15 cellular contexts compared by ENCODE assay signal in genomic region chr6:110541701-110542309, GRCh38.
DNase-seq lines count a peak whose midpoint lies in the region; ATAC-seq and TF ChIP-seq lines count a peak whose summit lies in the region.
"Had no signal": no experiment of that assay in that cellular context is flagged by ENCODE, and none has a peak within 500 bp of the region (broad histone marks: within the 10 kb centered on the region; RNA-seq: fewer than 3 reads in every experiment).

No MANE protein-coding gene starts in this region.

- no peak for TF ChIP-seq CTCF in cardiac muscle cell (IDR thresholded peaks at IDR 0.05; ENCODE audit: low read depth, low read length)

- no CpG with 5 or more reads among the region's 5 CpGs for WGBS in neuronal stem cell (ENCODE audit: extremely low coverage in 2 of 2, insufficient read length in 2 of 2, insufficient replicate concordance in 1 of 2), 2 donors

- no peak overlapping the region for H2BK5ac ChIP-seq in neuronal stem cell (ENCODE audit: low read length)

- peak overlapping the region; percentile 94 for H3K27ac ChIP-seq in cardiac muscle cell
- no peak overlapping the region for H3K27ac ChIP-seq in neuronal stem cell (replicated peaks; ENCODE audit: low read length)
- H3K27ac ChIP-seq: Peyer's patch had no signal

- peak overlapping the region; percentile 43 for H2BK120ac ChIP-seq in neuronal stem cell (ENCODE audit: low read depth, low read length)

- H3K4me3 ChIP-seq in cardiac muscle cell (no peak overlapping the region), neuronal stem cell (ENCODE audit: low read length in 2 of 2) (no peak overlapping the region)
- H3K4me3 ChIP-seq: Peyer's patch, prostate gland had no signal

- H2BK15ac ChIP-seq in neuronal stem cell (ENCODE audit: low read length): no peak overlapping the region

- ATAC-seq in stimulated activated naive CD8-positive, alpha-beta T cell treated with anti-CD3 and anti-CD28 coated beads, Interleukin-15, amount 100 ng/mL, for 72 hours: no peak
- no peak for ATAC-seq in GM21619 (IDR thresholded peaks at IDR 0.05; ENCODE audit: unreplicated experiment)
- ATAC-seq: activated T-helper 17 cell treated with anti-CD3 and anti-CD28 coated beads, Interleukin-2, amount 50 U/mL, for 72 hours had no signal

- H3K9me3 Mint-ChIP-seq in stimulated activated naive CD8-positive, alpha-beta T cell treated with anti-CD3 and anti-CD28 coated beads, Interleukin-15, amount 100 ng/mL, for 72 hours: peaks cover 14 to 17% of the 10 kb centered on the region in 2 donors

- H2BK12ac ChIP-seq in neuronal stem cell (ENCODE audit: low read length): no peak overlapping the region

- DNase-seq in EH (ENCODE audit: low read depth): peak; percentile 73
- DNase-seq in amygdala (lab: John Stamatoyannopoulos, UW): peak in 54 of 56 donors; percentile 20 to 91 (median 74)
- peak in 1 of 2 donors; percentile 20 for DNase-seq in cardiac muscle cell (ENCODE audit: low read depth in 1 of 2, low spot score in 1 of 2)
- DNase-seq in neuronal stem cell (ENCODE audit: low spot score): no peak
- no peak for DNase-seq in D341Med (ENCODE audit: low spot score)
- no peak for DNase-seq in MV-4-11 (lab: John Stamatoyannopoulos, UW)
- DNase-seq in stimulated activated naive CD8-positive, alpha-beta T cell treated with anti-CD3 and anti-CD28 coated beads, Interleukin-15, amount 100 ng/mL, for 72 hours: no peak
- DNase-seq: activated CD4-positive, alpha-beta memory T cell treated with anti-CD3 and anti-CD28 coated beads for 36 hours; NCI-H1105 treated with DMSO at 0.1 percent for 48 hours; NCI-H446 treated with DMSO at 0.1 percent for 48 hours; Peyer's patch; T-helper 2 cell had no signal

- no peak overlapping the region for H3K4me2 ChIP-seq in neuronal stem cell (ENCODE audit: insufficient read depth, low read length, poor library complexity, severe bottlenecking)

- H3K36me3 ChIP-seq in cardiac muscle cell: no peaks in the 10 kb centered on the region
- no peaks in the 10 kb centered on the region for H3K36me3 ChIP-seq in neuronal stem cell (replicated peaks in 1 of 2; ENCODE audit: control insufficient read depth in 2 of 2, insufficient read depth in 2 of 2, low read length in 2 of 2)
- H3K36me3 ChIP-seq: Peyer's patch, prostate gland had no signal

- no peak overlapping the region for H3K4ac ChIP-seq in neuronal stem cell (ENCODE audit: low read length)

- H3K9me3 ChIP-seq in cardiac muscle cell (ENCODE audit: low read depth) (no peaks in the 10 kb centered on the region), neuronal stem cell (replicated peaks in 1 of 2; ENCODE audit: control insufficient read depth in 2 of 2, insufficient read depth in 1 of 2, low read depth in 1 of 2, low read length in 2 of 2) (peaks cover 0 to 6% of the 10 kb centered on the region in 2 donors)
- H3K9me3 ChIP-seq: Peyer's patch, prostate gland had no signal

- H3K9ac ChIP-seq in neuronal stem cell (ENCODE audit: low read depth, low read length, poor library complexity): no peak overlapping the region

- no peak overlapping the region for H2AFZ ChIP-seq in neuronal stem cell (ENCODE audit: low read length)

- H3K27ac Mint-ChIP-seq in stimulated activated naive CD8-positive, alpha-beta T cell treated with anti-CD3 and anti-CD28 coated beads, Interleukin-15, amount 100 ng/mL, for 72 hours: no peak overlapping the region
- H3K27ac Mint-ChIP-seq: activated CD4-positive, alpha-beta memory T cell treated with anti-CD3 and anti-CD28 coated beads for 36 hours; activated T-helper 17 cell treated with anti-CD3 and anti-CD28 coated beads, Interleukin-2, amount 50 U/mL, for 72 hours had no signal

- peaks cover 30% of the 10 kb centered on the region for H3K27me3 Mint-ChIP-seq in stimulated activated naive CD8-positive, alpha-beta T cell treated with anti-CD3 and anti-CD28 coated beads, Interleukin-15, amount 100 ng/mL, for 72 hours

- no peaks in the 10 kb centered on the region for H3K27me3 ChIP-seq in cardiac muscle cell
- peaks cover 0 to 2% (median 0%) of the 10 kb centered on the region in 3 experiments for H3K27me3 ChIP-seq in neuronal stem cell (ENCODE audit: control insufficient read depth in 3 of 3, insufficient read depth in 3 of 3, low read depth in 1 of 3, low read length in 3 of 3)
- H3K27me3 ChIP-seq: Peyer's patch had no signal

- H2AK5ac ChIP-seq in neuronal stem cell (ENCODE audit: low read depth, low read length): no peak overlapping the region

- no peak overlapping the region for H3K18ac ChIP-seq in neuronal stem cell (ENCODE audit: low read length)

- H3K14ac ChIP-seq in neuronal stem cell (ENCODE audit: low read length): no peak overlapping the region

- no peaks in the 10 kb centered on the region for H3K79me1 ChIP-seq in neuronal stem cell (ENCODE audit: low read depth, low read length)

- peaks cover 17% of the 10 kb centered on the region for H3K4me1 Mint-ChIP-seq in stimulated activated naive CD8-positive, alpha-beta T cell treated with anti-CD3 and anti-CD28 coated beads, Interleukin-15, amount 100 ng/mL, for 72 hours

- H4K91ac ChIP-seq in neuronal stem cell (ENCODE audit: low read depth, low read length, poor library complexity): no peak overlapping the region

- H3K23ac ChIP-seq in neuronal stem cell (ENCODE audit: low read depth, low read length, poor library complexity): no peak overlapping the region

- peaks cover 34% of the 10 kb centered on the region for H3K4me1 ChIP-seq in cardiac muscle cell (ENCODE audit: low read depth)
- H3K4me1 ChIP-seq in neuronal stem cell (ENCODE audit: control insufficient read depth in 2 of 2, insufficient read depth in 1 of 2, low read depth in 1 of 2, low read length in 2 of 2): no peaks in the 10 kb centered on the region
- H3K4me1 ChIP-seq: prostate gland had no signal

- H4K8ac ChIP-seq in neuronal stem cell (ENCODE audit: low read depth, low read length): no peak overlapping the region

- H3K4me3 Mint-ChIP-seq in stimulated activated naive CD8-positive, alpha-beta T cell treated with anti-CD3 and anti-CD28 coated beads, Interleukin-15, amount 100 ng/mL, for 72 hours: no peak overlapping the region
- H3K4me3 Mint-ChIP-seq: activated CD4-positive, alpha-beta memory T cell treated with anti-CD3 and anti-CD28 coated beads for 36 hours; activated T-helper 17 cell treated with anti-CD3 and anti-CD28 coated beads, Interleukin-2, amount 50 U/mL, for 72 hours had no signal

Comparison
In these comparisons a context has a peak if more than half of its experiments do, and no peak if none do; other contexts are left out.
1. DNase-seq: peak in EH (single experiment) and amygdala (54 of 56); none in neuronal stem cell (single experiment), D341Med (single experiment), MV-4-11 (single experiment) and stimulated activated naive CD8-positive, alpha-beta T cell treated with anti-CD3 and anti-CD28 coated beads, Interleukin-15, amount 100 ng/mL, for 72 hours (0 of 2).